Comparison of ENCODE assay signal across 13 cellular contexts in genomic region chr20:8490076-8490830, GRCh38.
DNase-seq lines count a peak whose midpoint lies in the region; ATAC-seq and TF ChIP-seq lines count a peak whose summit lies in the region.
"Had no signal": no experiment of that assay in that cellular context is flagged by ENCODE, and none has a peak within 500 bp of the region (broad histone marks: within the 10 kb centered on the region; RNA-seq: fewer than 3 reads in every experiment).

No MANE protein-coding gene starts in this region.

- no peak overlapping the region for H3K4me2 ChIP-seq in IMR-90 (ENCODE audit: low read depth, low read length)

- TF ChIP-seq POLR2A in IMR-90 (IDR thresholded peaks at IDR 0.05; ENCODE audit: low read depth, low read length) (no peak), esophagus muscularis mucosa (IDR thresholded peaks at IDR 0.05; ENCODE audit: low read depth) (no peak)

- H4K5ac ChIP-seq in IMR-90 (ENCODE audit: low read depth, low read length) = no peak overlapping the region

- peak; percentile 37 for ATAC-seq in IMR-90 (ENCODE audit: low read depth)

- H3K18ac ChIP-seq in IMR-90 (ENCODE audit: low read depth, low read length) = no peak overlapping the region

- H3K56ac ChIP-seq in IMR-90 (ENCODE audit: extremely low read depth, insufficient read depth, low read length) = no peak overlapping the region

- in situ Hi-C loops in G401 (cut with HindIII; ENCODE audit: low sequenced_read_pairs) = no loop called here
- in situ Hi-C loops in IMR-90 (cut with MboI; ENCODE audit: low sequenced_read_pairs) = no loop called here

- CTCF ChIA-PET in IMR-90 (lab: Yijun Ruan, JAX) = no interaction called here

- H4K20me1 ChIP-seq in IMR-90 (ENCODE audit: insufficient read depth, low read length) = no peaks in the 10 kb centered on the region

- DNase-seq in G401 (ENCODE audit: low spot score) (peak; percentile 14), IMR-90 (peak; percentile 15), esophagus muscularis mucosa (ENCODE audit: extremely low spot score) (no peak), NCI-H1105 treated with DMSO at 0.1 percent for 48 hours (lab: John Stamatoyannopoulos, UW) (no peak), amygdala (lab: John Stamatoyannopoulos, UW) (no peak), HT-29 (ENCODE audit: low spot score) (no peak)
- DNase-seq: CD8-positive, alpha-beta memory T cell; NCI-H1092; NCI-H146; NCI-H2081 treated with DMSO at 0.1 percent for 48 hours; SHP77 had no signal

- BruUV-seq in IMR-90 (replicated peaks; lab: Mats Ljungman, UMichigan) = no TSS peak

- no peaks in the 10 kb centered on the region for H3K9me1 ChIP-seq in IMR-90 (ENCODE audit: insufficient read depth, low read length)

- no peak overlapping the region for H2BK15ac ChIP-seq in IMR-90 (ENCODE audit: low read depth, low read length)

- intact Hi-C loops in IMR-90 (cut with micrococcal nuclease) = no loop called here
- intact Hi-C loops in esophagus muscularis mucosa (cut with DNase I) = no loop called here

- 80% methylated on average over 1 of the region's 3 CpGs; no CpG with 5 or more reads in 1 of the 2 experiments for WGBS in IMR-90 (ENCODE audit: extremely low coverage in 2 of 2, insufficient read length in 1 of 2), 2 experiments
- whole genome bisulfite sequencing in esophagus muscularis mucosa = 60% methylated on average over 3 of the region's 3 CpGs

- no peaks in the 10 kb centered on the region for H3K9me3 ChIP-seq in IMR-90 (ENCODE audit: control insufficient read depth, insufficient read depth, low read length)
- no peaks in the 10 kb centered on the region for H3K9me3 ChIP-seq in esophagus muscularis mucosa

- no peak overlapping the region for H2AFZ ChIP-seq in IMR-90 (replicated peaks; ENCODE audit: low read length, poor library complexity)

- no peak overlapping the region for H3K4me3 ChIP-seq in IMR-90 (ENCODE audit: insufficient read depth, low read depth, low read length)
- no peak overlapping the region for H3K4me3 ChIP-seq in esophagus muscularis mucosa
- no peak overlapping the region for H3K4me3 ChIP-seq in rectal smooth muscle tissue (ENCODE audit: low read length)
- H3K4me3 ChIP-seq: SK-N-MC had no signal

- H2BK5ac ChIP-seq in IMR-90 (ENCODE audit: low read depth, low read length, poor library complexity, severe bottlenecking) = no peak overlapping the region

- H3K27me3 ChIP-seq in IMR-90 (ENCODE audit: control insufficient read depth, insufficient read depth, low read length) (no peaks in the 10 kb centered on the region), esophagus muscularis mucosa (no peaks in the 10 kb centered on the region), rectal smooth muscle tissue (ENCODE audit: control insufficient read depth, insufficient read depth, low read length) (no peaks in the 10 kb centered on the region)

- no peak overlapping the region for H3K4ac ChIP-seq in IMR-90 (ENCODE audit: low read depth, low read length)

- H2BK20ac ChIP-seq in IMR-90 (ENCODE audit: low read depth, low read length) = no peak overlapping the region

- H2AK9ac ChIP-seq in IMR-90 (replicated peaks; ENCODE audit: low read depth, low read length, poor library complexity) = no peak overlapping the region

- no peak for TF ChIP-seq EP300 in esophagus muscularis mucosa (IDR thresholded peaks at IDR 0.05)

- no peak overlapping the region for H3K27ac ChIP-seq in IMR-90 (ENCODE audit: insufficient read depth, low read length)
- peak overlapping the region in 3 of 4 donors; percentile 10 to 54 (median 14) for H3K27ac ChIP-seq in esophagus muscularis mucosa (replicated peaks in 1 of 4)
- peak overlapping the region; percentile 4 for H3K27ac ChIP-seq in rectal smooth muscle tissue (ENCODE audit: low read depth, low read length)
- H3K27ac ChIP-seq: SK-N-MC had no signal

- no peak overlapping the region for H4K91ac ChIP-seq in IMR-90 (ENCODE audit: insufficient read depth, low read depth, low read length)

- no peaks in the 10 kb centered on the region for H3K36me3 ChIP-seq in IMR-90 (ENCODE audit: control insufficient read depth, insufficient read depth, low read length)
- H3K36me3 ChIP-seq in esophagus muscularis mucosa = no peaks in the 10 kb centered on the region
- H3K36me3 ChIP-seq in rectal smooth muscle tissue (ENCODE audit: control insufficient read depth, insufficient read depth, low read length) = no peaks in the 10 kb centered on the region

- TF ChIP-seq RAD21 in IMR-90 (IDR thresholded peaks at IDR 0.05; ENCODE audit: low read length) = no peak

- H2BK120ac ChIP-seq in IMR-90 (ENCODE audit: low read depth, low read length) = no peak overlapping the region

- TF ChIP-seq CTCF in IMR-90 (conservative IDR thresholded peaks at IDR 0.05; ENCODE audit: low read depth, low read length) (no peak), esophagus muscularis mucosa (IDR thresholded peaks at IDR 0.05) (no peak)

- dilution Hi-C loops in IMR-90 (cut with HindIII; ENCODE audit: low sequenced_read_pairs, unreplicated experiment) = no loop called here

- H3K4me1 ChIP-seq in IMR-90 (ENCODE audit: control insufficient read depth, insufficient read depth, low read length) (no peaks in the 10 kb centered on the region; the same call in 1 of the 2 replicates), esophagus muscularis mucosa (peaks cover 0 to 44% (median 42%) of the 10 kb centered on the region in 4 donors), rectal smooth muscle tissue (ENCODE audit: control insufficient read depth, insufficient read depth, low read length) (peaks cover 11% of the 10 kb centered on the region)

- POLR2A ChIA-PET in IMR-90 (lab: Charles Lee; ENCODE audit: unreplicated experiment) = no interaction called here

- no peak overlapping the region for H3K23ac ChIP-seq in IMR-90 (ENCODE audit: low read depth, low read length)

- no peak overlapping the region for H4K8ac ChIP-seq in IMR-90 (ENCODE audit: low read depth in 2 of 2, low read length in 2 of 2)

- no peak overlapping the region for H3K14ac ChIP-seq in IMR-90 (replicated peaks; ENCODE audit: low read depth, low read length)

- no peak overlapping the region for H3K9ac ChIP-seq in IMR-90 (ENCODE audit: low read depth, low read length)
- H3K9ac ChIP-seq in rectal smooth muscle tissue (ENCODE audit: low read length) = no peak overlapping the region

- peaks cover 0 to 3% of the 10 kb centered on the region in 2 experiments; a peak in 2 of 4 replicates for H3K79me1 ChIP-seq in IMR-90 (ENCODE audit: low read depth in 1 of 2, low read length in 2 of 2)

- H2AK5ac ChIP-seq in IMR-90 (ENCODE audit: low read depth, low read length) = no peak overlapping the region

TF ChIP-seq in IMR-90, 13 proteins besides CTCF, POLR2A, EP300 and RAD21:
- TF ChIP-seq FOS (IDR thresholded peaks at IDR 0.05; ENCODE audit: low read depth, low read length) (no peak), CEBPB (IDR thresholded peaks at IDR 0.05; ENCODE audit: low read depth, low read length) (no peak), SMC3 (IDR thresholded peaks at IDR 0.05; ENCODE audit: low read depth, low read length) (no peak), MAZ (IDR thresholded peaks at IDR 0.05; ENCODE audit: borderline replicate concordance, low read depth, low read length) (no peak), MXI1 (IDR thresholded peaks at IDR 0.05; ENCODE audit: borderline replicate concordance, low read depth, low read length) (no peak), CHD1 (IDR thresholded peaks at IDR 0.05; ENCODE audit: low read depth, low read length) (no peak), RCOR1 (IDR thresholded peaks at IDR 0.05; ENCODE audit: insufficient replicate concordance, low read length) (no peak), BHLHE40 (IDR thresholded peaks at IDR 0.05; ENCODE audit: low read depth, low read length) (no peak), RFX5 (IDR thresholded peaks at IDR 0.05; ENCODE audit: low read depth, low read length) (no peak)
- TF ChIP-seq, protein P1, sequence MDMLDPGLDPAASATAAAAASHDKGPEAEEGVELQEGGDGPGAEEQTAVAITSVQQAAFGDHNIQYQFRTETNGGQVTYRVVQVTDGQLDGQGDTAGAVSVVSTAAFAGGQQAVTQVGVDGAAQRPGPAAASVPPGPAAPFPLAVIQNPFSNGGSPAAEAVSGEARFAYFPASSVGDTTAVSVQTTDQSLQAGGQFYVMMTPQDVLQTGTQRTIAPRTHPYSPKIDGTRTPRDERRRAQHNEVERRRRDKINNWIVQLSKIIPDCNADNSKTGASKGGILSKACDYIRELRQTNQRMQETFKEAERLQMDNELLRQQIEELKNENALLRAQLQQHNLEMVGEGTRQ (IDR thresholded peaks at IDR 0.05; ENCODE audit: low read depth, low read length) = no peak

Comparison
In these comparisons a context has a peak if more than half of its experiments do, and no peak if none do; other contexts are left out.
1. DNase-seq: peak in G401 (single experiment) and IMR-90 (single experiment); none in esophagus muscularis mucosa (single experiment), NCI-H1105 treated with DMSO at 0.1 percent for 48 hours (single experiment), amygdala (0 of 56) and HT-29 (single experiment).